Comparison of ENCODE assay signal across 31 cellular contexts in genomic region chr15:44705981-44706380, GRCh38. TPM values are rescaled to one million over a fixed set of nuclear protein-coding genes. Genes with fewer than 3 reads are reported as not detected.
"Had no signal": no experiment of that assay in that cellular context is flagged by ENCODE, and none has a peak within 500 bp of the region (broad histone marks: within the 10 kb centered on the region; RNA-seq: fewer than 3 reads in every experiment).

No MANE protein-coding gene starts in this region.

- DNase-seq: activated CD4-positive, alpha-beta memory T cell treated with anti-CD3 and anti-CD28 coated beads for 36 hours; activated CD4-positive, alpha-beta T cell treated with anti-CD3 and anti-CD28 coated beads for 36 hours; activated CD4-positive, alpha-beta T cell treated with anti-CD3 and anti-CD28 coated beads, Interleukin-2, amount 10 ng/mL, durations not matched to agents 24 days and 14 days; activated CD4-positive, CD25-positive, alpha-beta regulatory T cell; activated CD4-positive, CD25-positive, alpha-beta regulatory T cell treated with anti-CD3 and anti-CD28 coated beads, Interleukin-2, amount 50 U/mL, for 72 hours; activated CD8-positive, alpha-beta memory T cell treated with anti-CD3 and anti-CD28 coated beads for 24 hours; activated effector memory CD4-positive, alpha-beta T cell treated with Interleukin-2 at 50 U/mL for 16 hours; activated gamma-delta T cell treated with Interleukin-2 at 50 U/mL for 16 hours; activated naive CD4-positive, alpha-beta T cell treated with anti-CD3 and anti-CD28 coated beads, Interleukin-2, amount 50 U/mL, for 16 hours; activated naive CD4-positive, alpha-beta T cell treated with Interleukin-2 at 50 U/mL for 16 hours; activated T-cell treated with anti-CD3 and anti-CD28 coated beads, Interleukin-2, amount 50 U/mL, for 4 hours; amniotic stem cell; anterior cingulate cortex; brain microvascular endothelial cell; dorsolateral prefrontal cortex; effector memory CD4-positive, alpha-beta T cell; endodermal cell; foreskin fibroblast; glutamatergic neuron; heart left ventricle; T-helper 1 cell had no signal

- H3K27me3 ChIP-seq: brain microvascular endothelial cell, heart left ventricle had no signal

- H3K27ac ChIP-seq: brain microvascular endothelial cell, coronary artery, dorsolateral prefrontal cortex, heart left ventricle had no signal

- FAIRE-seq: astrocyte, bronchial epithelial cell, frontal cortex had no signal

- H3K27me3 Mint-ChIP-seq: activated CD4-positive, alpha-beta memory T cell treated with anti-CD3 and anti-CD28 coated beads for 36 hours; activated CD4-positive, alpha-beta T cell treated with anti-CD3 and anti-CD28 coated beads for 36 hours; activated CD4-positive, alpha-beta T cell treated with anti-CD3 and anti-CD28 coated beads, Interleukin-2, amount 10 ng/mL, durations not matched to agents 24 days and 14 days; activated naive CD8-positive, alpha-beta T cell; activated T-helper 17 cell treated with anti-CD3 and anti-CD28 coated beads, Interleukin-2, amount 50 U/mL, for 72 hours; central memory CD8-positive, alpha-beta T cell had no signal

- H3K4me1 Mint-ChIP-seq: endodermal cell had no signal

- H3K36me3 ChIP-seq: brain microvascular endothelial cell, heart left ventricle had no signal

- H3K4me3 ChIP-seq: coronary artery, dorsolateral prefrontal cortex, heart left ventricle had no signal

- H3K4me3 Mint-ChIP-seq: activated CD4-positive, alpha-beta memory T cell treated with anti-CD3 and anti-CD28 coated beads for 36 hours; activated CD4-positive, alpha-beta T cell treated with anti-CD3 and anti-CD28 coated beads for 36 hours; activated CD4-positive, alpha-beta T cell treated with anti-CD3 and anti-CD28 coated beads, Interleukin-2, amount 10 ng/mL, durations not matched to agents 24 days and 14 days; activated naive CD8-positive, alpha-beta T cell; activated T-cell treated with anti-CD3 and anti-CD28 coated beads, Interleukin-2, amount 50 U/mL, for 4 hours; activated T-helper 17 cell treated with anti-CD3 and anti-CD28 coated beads, Interleukin-2, amount 50 U/mL, for 72 hours; central memory CD8-positive, alpha-beta T cell; dendritic cell treated with granulocyte-macrophage colony-stimulating factor and Interleukin-4, amounts not matched to agents 40 ng/mL and 50 ng/mL, for 4 days; endodermal cell had no signal

- H3K27ac Mint-ChIP-seq: activated CD4-positive, alpha-beta memory T cell treated with anti-CD3 and anti-CD28 coated beads for 36 hours; activated CD4-positive, alpha-beta T cell treated with anti-CD3 and anti-CD28 coated beads for 36 hours; activated CD4-positive, alpha-beta T cell treated with anti-CD3 and anti-CD28 coated beads, Interleukin-2, amount 10 ng/mL, durations not matched to agents 24 days and 14 days; activated naive CD8-positive, alpha-beta T cell; activated T-helper 17 cell treated with anti-CD3 and anti-CD28 coated beads, Interleukin-2, amount 50 U/mL, for 72 hours; endodermal cell had no signal

- ATAC-seq: activated CD4-positive, alpha-beta T cell treated with anti-CD3 and anti-CD28 coated beads for 36 hours; activated T-cell treated with anti-CD3 and anti-CD28 coated beads, Interleukin-2, amount 50 U/mL, for 4 hours; activated T-helper 17 cell treated with anti-CD3 and anti-CD28 coated beads, Interleukin-2, amount 50 U/mL, for 72 hours; esophagus mucosa; heart left ventricle had no signal

RNA-seq across cellular contexts. Expression of gene PATL2, which starts 5.1 kb away (rescaled TPM):
- total RNA-seq: bronchial epithelial cell, epithelial cell of proximal tubule, frontal cortex had no signal
